ENCODE assay signal across 8 cellular contexts in the genomic region with DNA sequence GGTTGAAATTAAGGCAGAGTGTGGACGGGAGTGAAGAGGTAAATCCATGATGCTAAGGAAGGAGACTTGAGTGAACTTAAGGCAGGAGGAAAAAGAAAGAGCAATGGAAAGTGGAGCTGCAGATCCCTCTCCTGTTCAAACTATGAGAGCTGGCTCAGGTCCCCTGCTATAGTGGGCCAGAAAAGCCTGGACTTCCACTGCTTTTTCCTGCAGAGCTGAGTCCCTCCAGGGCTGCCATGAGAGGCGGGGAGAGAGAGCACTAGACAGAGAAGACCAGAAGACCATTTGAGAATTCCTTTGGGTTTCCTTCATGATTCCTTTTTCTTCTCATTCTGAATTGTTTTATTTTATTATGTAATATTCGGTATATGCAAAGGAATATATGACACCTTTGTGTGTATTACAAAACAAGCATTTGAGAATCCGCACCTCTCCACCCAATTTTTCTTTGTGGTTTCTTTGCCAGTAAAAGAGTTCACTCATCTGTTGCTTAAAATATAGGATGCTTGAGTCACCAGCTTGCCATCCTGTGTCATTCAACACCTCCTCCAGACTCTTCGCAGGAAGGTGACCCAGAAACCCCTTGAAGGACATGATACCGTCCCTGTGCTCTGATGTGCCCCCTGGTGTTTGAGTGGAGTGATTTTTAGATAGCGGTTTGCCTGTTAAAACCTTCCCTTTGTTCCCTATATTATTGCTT. TPM values are rescaled to one million over a fixed set of nuclear protein-coding genes. Genes with fewer than 3 reads are reported as not detected.
DNase-seq lines count a peak whose midpoint lies in the region; ATAC-seq, FAIRE-seq and TF ChIP-seq lines count a peak whose summit lies in the region.

No MANE protein-coding gene starts in this region.

- H4K20me1 ChIP-seq in OCI-LY3 (ENCODE audit: insufficient read depth, low read length), result peaks cover 99% of the 10 kb centered on the region

- peaks cover 24% of the 10 kb centered on the region for H3K4me1 Mint-ChIP-seq in type B pancreatic cell (ENCODE audit: unreplicated experiment)

- no peaks in the 10 kb centered on the region for H3K27me3 Mint-ChIP-seq in type B pancreatic cell

- TF ChIP-seq POLR2A in GM12892 (IDR thresholded peaks at IDR 0.05; ENCODE audit: low read depth, low read length), result no peak

- no peak overlapping the region for H2AFZ ChIP-seq in OCI-LY3 (ENCODE audit: low read depth, low read length)

- peaks cover 29% of the 10 kb centered on the region for H3K36me3 ChIP-seq in OCI-LY3 (replicated peaks; ENCODE audit: low read depth, low read length)
- no peaks in the 10 kb centered on the region for H3K36me3 ChIP-seq in neutrophil

- ATAC-seq in esophagus mucosa (peak; percentile 65), GM19463 (IDR thresholded peaks at IDR 0.05; ENCODE audit: unreplicated experiment) (no peak)

- no peak overlapping the region for H3K4me2 ChIP-seq in OCI-LY3 (ENCODE audit: low read length)

- no peaks in the 10 kb centered on the region for H3K9me3 Mint-ChIP-seq in type B pancreatic cell

- H3K4me3 ChIP-seq in OCI-LY3 (ENCODE audit: low read length) (no peak overlapping the region), neutrophil (ENCODE audit: low read depth in 1 of 2, low read length in 1 of 2) (no peak overlapping the region)

- TF ChIP-seq CTCF in 22Rv1 (IDR thresholded peaks at IDR 0.05) (peak; percentile 63), OCI-LY3 (IDR thresholded peaks at IDR 0.05; ENCODE audit: low read depth, low read length) (peak; percentile 60), neutrophil (IDR thresholded peaks at IDR 0.05) (peak; percentile 40), type B pancreatic cell (conservative IDR thresholded peaks at IDR 0.05) (peak; percentile 75)

- peak; percentile 88 for FAIRE-seq in GM12892 (lab: Jason Lieb, UNC)

- H3K27ac Mint-ChIP-seq in type B pancreatic cell, result peak overlapping the region; percentile 87

- no peak overlapping the region for H3K9ac ChIP-seq in OCI-LY3 (ENCODE audit: low read length)

- H3K4me1 ChIP-seq in OCI-LY3 (ENCODE audit: low read length) (peaks cover 19% of the 10 kb centered on the region), neutrophil (ENCODE audit: control insufficient read depth in 1 of 2, insufficient read depth in 1 of 2, low read depth in 1 of 2, low read length in 1 of 2) (peaks cover 10 to 26% of the 10 kb centered on the region in 2 experiments)

- peaks cover 6% of the 10 kb centered on the region for H3K36me3 Mint-ChIP-seq in type B pancreatic cell

- peaks cover 100% of the 10 kb centered on the region for H3K79me2 ChIP-seq in OCI-LY3 (ENCODE audit: low read length)

- DNase-seq in GM12892 (ENCODE audit: insufficient read length), result peak; percentile 47
- peak; percentile 52 for DNase-seq in activated T-cell treated with anti-CD3 and anti-CD28 coated beads for 1 hour (ENCODE audit: low read depth)
- no peak for DNase-seq in type B pancreatic cell (ENCODE audit: extremely low spot score, unreplicated experiment)

- H3K27ac ChIP-seq in 22Rv1, result no peak overlapping the region
- no peak overlapping the region for H3K27ac ChIP-seq in OCI-LY3 (ENCODE audit: low read length)
- no peak overlapping the region for H3K27ac ChIP-seq in neutrophil

- H3K27me3 ChIP-seq in OCI-LY3 (ENCODE audit: low read depth, low read length) (no peaks in the 10 kb centered on the region), neutrophil (no peaks in the 10 kb centered on the region)

- no peak overlapping the region for H3K4me3 Mint-ChIP-seq in type B pancreatic cell

- H3K9me3 ChIP-seq in OCI-LY3 (ENCODE audit: insufficient read depth, low read length) (no peaks in the 10 kb centered on the region), neutrophil (no peaks in the 10 kb centered on the region)

RNA-seq across cellular contexts. Expression of gene SREBF2, which starts 24.4 kb away (rescaled TPM):
- 99.3 TPM for polyA plus RNA-seq in GM12892 (2012; ENCODE audit: missing spikeins)
- 131 TPM for total RNA-seq in esophagus mucosa
- 110 and 119 TPM in 2 replicates for total RNA-seq in type B pancreatic cell (ENCODE audit: low replicate concordance)

RNA-seq across cellular contexts. Expression of gene CCDC134, which starts 56.8 kb away (rescaled TPM):
- 6.9 TPM for polyA plus RNA-seq in GM12892 (2012; ENCODE audit: missing spikeins)
- total RNA-seq in esophagus mucosa (6.9 TPM), type B pancreatic cell (ENCODE audit: low replicate concordance) (13.2 and 19.6 TPM in 2 replicates)

RNA-seq across cellular contexts. Expression of gene SHISA8, which starts 57.6 kb away (rescaled TPM):
- polyA plus RNA-seq in GM12892 (2012; ENCODE audit: missing spikeins), result 0.93 TPM
- total RNA-seq in esophagus mucosa, result 0.16 TPM
- total RNA-seq in type B pancreatic cell (ENCODE audit: low replicate concordance), result 0.22 and 0.45 TPM in 2 replicates
